Comparison of ENCODE assay signal across 8 cellular contexts in the genomic region with DNA sequence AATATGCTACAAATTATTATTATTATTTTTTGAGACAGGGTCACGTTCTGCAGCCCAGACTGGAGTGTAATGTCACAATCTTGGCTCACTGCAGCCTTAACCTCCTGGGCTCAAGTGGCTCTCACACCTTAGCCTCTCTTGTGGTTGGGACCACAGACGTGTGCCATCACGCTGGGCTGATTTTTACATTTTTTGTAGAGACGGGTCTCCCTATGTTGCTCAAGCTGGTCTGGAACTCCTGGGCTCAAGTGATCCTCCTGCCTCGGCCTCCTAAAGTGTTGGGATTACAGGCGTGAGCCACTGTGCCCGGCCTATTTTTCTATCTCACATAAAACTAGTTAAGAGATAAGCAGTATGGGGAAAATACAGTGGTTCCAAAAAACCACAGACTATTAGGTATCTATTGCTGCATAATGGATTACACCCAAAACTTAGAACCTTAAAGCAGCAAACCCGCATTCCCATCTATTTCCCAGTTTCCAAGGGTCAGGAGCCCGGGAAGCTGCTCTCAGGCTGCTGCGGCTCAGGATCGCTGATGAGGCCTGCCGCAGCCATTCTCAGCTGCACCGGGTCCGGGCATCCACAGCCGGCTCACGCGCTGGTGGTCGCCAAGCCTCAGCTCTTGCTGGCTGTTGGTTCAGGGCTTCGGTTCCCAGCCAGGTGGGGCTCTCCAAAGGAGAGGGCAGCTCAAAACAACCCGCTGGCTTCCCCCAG.
DNase-seq lines count a peak whose midpoint lies in the region; ATAC-seq and TF ChIP-seq lines count a peak whose summit lies in the region.

No MANE protein-coding gene starts in this region.

- H3K27me3 ChIP-seq in SJSA1 (replicated peaks): no peaks in the 10 kb centered on the region
- no peaks in the 10 kb centered on the region for H3K27me3 ChIP-seq in fibroblast of lung (ENCODE audit: control insufficient read depth, insufficient read depth, low read length)
- no peaks in the 10 kb centered on the region for H3K27me3 ChIP-seq in gastrocnemius medialis

- TF ChIP-seq POLR2A in gastrocnemius medialis (IDR thresholded peaks at IDR 0.05): no peak

- H3K4me3 ChIP-seq in GM12864 (ENCODE audit: low read depth, low read length): peak overlapping the region; percentile 82
- peak overlapping the region; percentile 57 for H3K4me3 ChIP-seq in SJSA1
- H3K4me3 ChIP-seq in fibroblast of lung (replicated peaks in 1 of 4; ENCODE audit: control extremely low read depth in 1 of 4, insufficient read depth in 1 of 4, low read depth in 3 of 4, low read length in 4 of 4): peak overlapping the region; percentile 28 to 83 (median 77)
- H3K4me3 ChIP-seq in gastrocnemius medialis: peak overlapping the region; percentile 65 to 86 (median 76)

- no peaks in the 10 kb centered on the region for H3K79me2 ChIP-seq in fibroblast of lung (ENCODE audit: control insufficient read depth, insufficient read depth, low read length)

- no peaks in the 10 kb centered on the region for H3K36me3 ChIP-seq in SJSA1
- H3K36me3 ChIP-seq in fibroblast of lung (ENCODE audit: control insufficient read depth, insufficient read depth, low read length): peaks cover 4% of the 10 kb centered on the region
- H3K36me3 ChIP-seq in gastrocnemius medialis: no peaks in the 10 kb centered on the region

- intact Hi-C loops in gastrocnemius medialis (cut with DNase I; ENCODE audit: low total_unique reads): loop anchor here (1.0 to 10.0 kb wide), 4 partner anchors 84 to 460 kb away; a partner anchor contains a TSS

- no peaks in the 10 kb centered on the region for H3K9me3 ChIP-seq in SJSA1 (replicated peaks)
- H3K9me3 ChIP-seq in fibroblast of lung (ENCODE audit: control insufficient read depth, insufficient read depth, low read depth, low read length): no peaks in the 10 kb centered on the region
- no peaks in the 10 kb centered on the region for H3K9me3 ChIP-seq in gastrocnemius medialis

- no peak for TF ChIP-seq CTCF in GM12864 (IDR thresholded peaks at IDR 0.05; ENCODE audit: low read depth, low read length, missing control alignments)
- no peak for TF ChIP-seq CTCF in fibroblast of lung (conservative IDR thresholded peaks at IDR 0.05 in 1 of 2, IDR thresholded peaks at IDR 0.05 in 1 of 2; ENCODE audit: low read depth in 1 of 2, low read length in 2 of 2)
- no peak for TF ChIP-seq CTCF in gastrocnemius medialis (IDR thresholded peaks at IDR 0.05 in 4 of 5, conservative IDR thresholded peaks at IDR 0.05 in 1 of 5)

- H3K27ac ChIP-seq in SJSA1 (peak overlapping the region; percentile 86; the same call in 1 of the 2 replicates), fibroblast of lung (ENCODE audit: insufficient read depth, low read length) (no peak overlapping the region), gastrocnemius medialis (no peak overlapping the region)

- ATAC-seq in gastrocnemius medialis (no peak), GM18858 (IDR thresholded peaks at IDR 0.05; ENCODE audit: unreplicated experiment) (no peak)

- H2AFZ ChIP-seq in fibroblast of lung (ENCODE audit: low read length): peak overlapping the region; percentile 71

- DNase-seq in GM12864 (ENCODE audit: low read depth) (no peak), SJSA1 (ENCODE audit: low read depth in 1 of 2, low spot score in 2 of 2) (no peak), fibroblast of lung (ENCODE audit: low read depth in 2 of 2) (no peak), gastrocnemius medialis (no peak), NCI-H1105 (lab: John Stamatoyannopoulos, UW) (no peak), NCI-H524 (lab: John Stamatoyannopoulos, UW) (no peak), hepatic stellate cell (ENCODE audit: low spot score) (no peak)

- no peaks in the 10 kb centered on the region for H4K20me1 ChIP-seq in fibroblast of lung (ENCODE audit: control insufficient read depth, extremely low read depth, insufficient read depth, low read length)

- H3K4me1 ChIP-seq in SJSA1 (replicated peaks) (peaks cover 18% of the 10 kb centered on the region), fibroblast of lung (ENCODE audit: control insufficient read depth, extremely low read depth, insufficient read depth, low read length) (no peaks in the 10 kb centered on the region), gastrocnemius medialis (peaks cover 3 to 13% of the 10 kb centered on the region in 2 donors)

- H3K9ac ChIP-seq in fibroblast of lung (ENCODE audit: insufficient read depth, low read length): peak overlapping the region; percentile 30

- peak overlapping the region; percentile 71 for H3K4me2 ChIP-seq in fibroblast of lung (ENCODE audit: extremely low read depth, insufficient read depth, low read length)

- in situ Hi-C loops in gastrocnemius medialis (cut with MboI; ENCODE audit: low sequenced_read_pairs in 4 of 4): loop anchor here in 3 of 4 donors (5.0 to 25.0 kb wide), 4 partner anchors 113 to 188 kb away; no protein-coding TSS in a partner anchor
